Comparison of ENCODE assay signal across 8 cellular contexts in the genomic region with DNA sequence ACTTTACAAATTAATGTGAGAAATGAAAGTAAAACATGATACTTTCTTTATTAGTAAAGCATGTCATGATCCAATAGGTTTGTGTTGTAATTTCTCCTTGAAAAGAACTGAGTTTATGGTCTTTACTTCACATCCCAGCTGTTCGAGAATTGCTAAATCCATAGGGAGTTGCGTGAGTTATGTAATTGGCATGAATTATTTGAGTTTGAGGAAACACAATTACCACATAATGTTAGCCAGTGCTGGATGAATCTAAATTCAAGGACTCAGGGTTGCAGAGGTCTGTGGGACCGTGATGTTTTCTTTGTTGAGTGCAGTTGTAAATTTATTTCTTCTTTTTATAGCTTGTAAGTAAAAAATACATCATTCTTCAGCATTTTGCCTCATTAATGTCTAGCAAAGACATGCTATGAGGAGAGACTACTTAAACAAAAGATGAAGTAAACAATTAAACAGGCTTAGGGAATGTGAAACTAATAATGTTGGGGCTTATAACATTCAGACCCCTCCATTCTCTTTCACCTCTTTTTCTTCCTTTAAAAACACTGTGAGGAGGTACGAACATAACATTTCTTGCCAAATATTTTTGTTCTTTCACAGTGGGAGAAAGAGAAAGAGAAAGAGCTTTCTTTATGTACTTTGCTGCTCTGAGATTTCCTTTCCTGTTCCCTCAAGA.
DNase-seq lines count a peak whose midpoint lies in the region; ATAC-seq and TF ChIP-seq lines count a peak whose summit lies in the region.

No MANE protein-coding gene starts in this region.

- H3K9me2 ChIP-seq in GM23248 (ENCODE audit: insufficient read depth) = no peaks in the 10 kb centered on the region

- DNase-seq in GM23248 (peak; percentile 82), RWPE2 (ENCODE audit: low spot score) (no peak), heart right ventricle (no peak), testis (no peak), NCI-H2029 (lab: John Stamatoyannopoulos, UW) (no peak), NCI-H1092 treated with DMSO at 0.1 percent for 48 hours (lab: John Stamatoyannopoulos, UW) (no peak), DMS153 (lab: John Stamatoyannopoulos, UW) (no peak)

- TF ChIP-seq CTCF in RWPE2 (IDR thresholded peaks at IDR 0.05; ENCODE audit: poor library complexity, severe bottlenecking) (no peak), heart right ventricle (IDR thresholded peaks at IDR 0.05) (no peak), testis (IDR thresholded peaks at IDR 0.05) (no peak)

- 2 to 5% methylated on average over 4 of the region's 4 CpGs for WGBS in GM23248 (ENCODE audit: low coverage in 1 of 2, low lambda C conversion rate in 2 of 2, missing lambda C conversion rate in 2 of 2), 2 experiments
- 51 to 58% methylated on average over 4 of the region's 4 CpGs for WGBS in heart right ventricle, 2 donors
- 41 to 49% methylated on average over 4 of the region's 4 CpGs for WGBS in testis, 2 donors

- H3K9ac ChIP-seq in GM23248 = peak overlapping the region; percentile 45

- peaks cover 15% of the 10 kb centered on the region for H3K4me1 ChIP-seq in GM23248 (ENCODE audit: insufficient read depth)
- H3K4me1 ChIP-seq in RWPE2 (ENCODE audit: insufficient read depth, poor library complexity, severe bottlenecking) = peaks cover 7% of the 10 kb centered on the region
- H3K4me1 ChIP-seq in heart right ventricle = peaks cover 0 to 4% (median 0%) of the 10 kb centered on the region in 9 donors
- no peaks in the 10 kb centered on the region for H3K4me1 ChIP-seq in testis

- H4K20me1 ChIP-seq in GM23248 (ENCODE audit: insufficient read depth) = no peaks in the 10 kb centered on the region

- no peaks in the 10 kb centered on the region for H3K27me3 ChIP-seq in GM23248 (replicated peaks; ENCODE audit: insufficient read depth)
- no peaks in the 10 kb centered on the region for H3K27me3 ChIP-seq in RWPE2 (ENCODE audit: insufficient read depth, poor library complexity, severe bottlenecking)
- H3K27me3 ChIP-seq in heart right ventricle = no peaks in the 10 kb centered on the region
- no peaks in the 10 kb centered on the region for H3K27me3 ChIP-seq in testis

- peak overlapping the region; percentile 77 for H2AFZ ChIP-seq in GM23248

- intact Hi-C loops in heart right ventricle (cut with DNase I) = no loop called here
- intact Hi-C loops in testis (cut with DNase I; ENCODE audit: low total_unique reads) = no loop called here

- ATAC-seq in RWPE2 (ENCODE audit: low read depth) (peak; percentile 58), heart right ventricle (peak in 4 of 8 donors; percentile 8 to 65 (median 22)), HG03025 (IDR thresholded peaks at IDR 0.05; ENCODE audit: low FRiP score, unreplicated experiment) (no peak)

- H3K9me3 ChIP-seq in GM23248 (ENCODE audit: low read depth) (no peaks in the 10 kb centered on the region), RWPE2 (ENCODE audit: severe bottlenecking) (no peaks in the 10 kb centered on the region), heart right ventricle (no peaks in the 10 kb centered on the region), testis (no peaks in the 10 kb centered on the region)

- no peak for TF ChIP-seq POLR2A in testis (IDR thresholded peaks at IDR 0.05)

- no peaks in the 10 kb centered on the region for H3K79me2 ChIP-seq in GM23248 (ENCODE audit: insufficient read depth)

- H3K27ac ChIP-seq in GM23248 (peak overlapping the region; percentile 43), RWPE2 (ENCODE audit: poor library complexity, severe bottlenecking) (no peak overlapping the region), heart right ventricle (peak overlapping the region in 8 of 10 donors; percentile 17 to 59 (median 44)), testis (peak overlapping the region; percentile 47 to 63)

- H3F3A ChIP-seq in GM23248 (ENCODE audit: insufficient read depth) = peaks cover 18% of the 10 kb centered on the region

- peak overlapping the region; percentile 94 for H3K4me2 ChIP-seq in GM23248 (ENCODE audit: unreplicated experiment)

- H3K36me3 ChIP-seq in GM23248 (ENCODE audit: low read depth) (no peaks in the 10 kb centered on the region), RWPE2 (ENCODE audit: low read depth) (no peaks in the 10 kb centered on the region), heart right ventricle (no peaks in the 10 kb centered on the region), testis (ENCODE audit: low read depth, missing control alignments) (no peaks in the 10 kb centered on the region)

- in situ Hi-C loops in GM23248 (cut with MboI) = no loop called here

- H3K4me3 ChIP-seq in GM23248 (peak overlapping the region; percentile 65), RWPE2 (ENCODE audit: severe bottlenecking) (no peak overlapping the region), heart right ventricle (peak overlapping the region in 8 of 10 donors; percentile 0 to 38 (median 32)), testis (peak overlapping the region in 1 of 2 donors; percentile 29)
